In the genomic region with DNA sequence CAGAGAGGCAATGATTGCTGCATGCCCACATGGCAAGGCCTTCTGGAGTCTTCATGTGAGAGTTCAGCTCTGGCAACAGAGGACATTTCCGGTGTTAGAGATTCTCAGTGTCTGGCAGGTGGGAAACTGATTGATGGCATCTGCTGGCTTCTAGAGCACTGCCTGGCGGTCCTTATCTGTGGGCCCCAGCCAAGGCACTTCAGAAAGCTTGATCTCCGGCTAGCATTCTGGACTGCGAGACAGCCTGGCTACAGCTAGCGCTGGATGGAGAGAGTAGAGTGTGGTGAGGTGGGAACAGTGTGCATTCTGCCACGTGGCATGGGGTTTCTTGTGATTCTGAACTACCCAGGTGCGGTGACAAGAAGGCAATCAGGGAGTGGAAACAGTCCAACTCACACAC, we compare ENCODE assay signal across 1 cellular context.
TF ChIP-seq lines count a peak whose summit lies in the region.

No MANE protein-coding gene starts in this region.

TF ChIP-seq in K562, 482 proteins besides CTCF, POLR2A, EP300 and RAD21 (continued from another document and continues in another):
- TF ChIP-seq, protein P1, sequence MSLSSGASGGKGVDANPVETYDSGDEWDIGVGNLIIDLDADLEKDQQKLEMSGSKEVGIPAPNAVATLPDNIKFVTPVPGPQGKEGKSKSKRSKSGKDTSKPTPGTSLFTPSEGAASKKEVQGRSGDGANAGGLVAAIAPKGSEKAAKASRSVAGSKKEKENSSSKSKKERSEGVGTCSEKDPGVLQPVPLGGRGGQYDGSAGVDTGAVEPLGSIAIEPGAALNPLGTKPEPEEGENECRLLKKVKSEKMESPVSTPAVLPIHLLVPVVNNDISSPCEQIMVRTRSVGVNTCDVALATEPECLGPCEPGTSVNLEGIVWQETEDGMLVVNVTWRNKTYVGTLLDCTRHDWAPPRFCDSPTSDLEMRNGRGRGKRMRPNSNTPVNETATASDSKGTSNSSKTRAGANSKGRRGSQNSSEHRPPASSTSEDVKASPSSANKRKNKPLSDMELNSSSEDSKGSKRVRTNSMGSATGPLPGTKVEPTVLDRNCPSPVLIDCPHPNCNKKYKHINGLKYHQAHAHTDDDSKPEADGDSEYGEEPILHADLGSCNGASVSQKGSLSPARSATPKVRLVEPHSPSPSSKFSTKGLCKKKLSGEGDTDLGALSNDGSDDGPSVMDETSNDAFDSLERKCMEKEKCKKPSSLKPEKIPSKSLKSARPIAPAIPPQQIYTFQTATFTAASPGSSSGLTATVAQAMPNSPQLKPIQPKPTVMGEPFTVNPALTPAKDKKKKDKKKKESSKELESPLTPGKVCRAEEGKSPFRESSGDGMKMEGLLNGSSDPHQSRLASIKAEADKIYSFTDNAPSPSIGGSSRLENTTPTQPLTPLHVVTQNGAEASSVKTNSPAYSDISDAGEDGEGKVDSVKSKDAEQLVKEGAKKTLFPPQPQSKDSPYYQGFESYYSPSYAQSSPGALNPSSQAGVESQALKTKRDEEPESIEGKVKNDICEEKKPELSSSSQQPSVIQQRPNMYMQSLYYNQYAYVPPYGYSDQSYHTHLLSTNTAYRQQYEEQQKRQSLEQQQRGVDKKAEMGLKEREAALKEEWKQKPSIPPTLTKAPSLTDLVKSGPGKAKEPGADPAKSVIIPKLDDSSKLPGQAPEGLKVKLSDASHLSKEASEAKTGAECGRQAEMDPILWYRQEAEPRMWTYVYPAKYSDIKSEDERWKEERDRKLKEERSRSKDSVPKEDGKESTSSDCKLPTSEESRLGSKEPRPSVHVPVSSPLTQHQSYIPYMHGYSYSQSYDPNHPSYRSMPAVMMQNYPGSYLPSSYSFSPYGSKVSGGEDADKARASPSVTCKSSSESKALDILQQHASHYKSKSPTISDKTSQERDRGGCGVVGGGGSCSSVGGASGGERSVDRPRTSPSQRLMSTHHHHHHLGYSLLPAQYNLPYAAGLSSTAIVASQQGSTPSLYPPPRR (CRISPR knock-in tag; IDR thresholded peaks at IDR 0.05; ENCODE audit: borderline replicate concordance) = no peak
- TF ChIP-seq MXI1 (IDR thresholded peaks at IDR 0.05; ENCODE audit: low read depth, low read length) = no peak
- TF ChIP-seq NRF1 (conservative IDR thresholded peaks at IDR 0.05 in 1 of 2, IDR thresholded peaks at IDR 0.05 in 1 of 2) = no peak
- TF ChIP-seq, protein P2, sequence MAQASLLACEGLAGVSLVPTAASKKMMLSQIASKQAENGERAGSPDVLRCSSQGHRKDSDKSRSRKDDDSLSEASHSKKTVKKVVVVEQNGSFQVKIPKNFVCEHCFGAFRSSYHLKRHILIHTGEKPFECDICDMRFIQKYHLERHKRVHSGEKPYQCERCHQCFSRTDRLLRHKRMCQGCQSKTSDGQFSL (CRISPR knock-in tag; IDR thresholded peaks at IDR 0.05) = no peak
- TF ChIP-seq, protein P2 (tag; IDR thresholded peaks at IDR 0.05) = no peak
- TF ChIP-seq MCM2 (IDR thresholded peaks at IDR 0.05; ENCODE audit: low read depth) = no peak
- TF ChIP-seq, protein P3, sequence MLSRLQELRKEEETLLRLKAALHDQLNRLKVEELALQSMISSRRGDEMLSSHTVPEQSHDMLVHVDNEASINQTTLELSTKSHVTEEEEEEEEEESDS (CRISPR knock-in tag; IDR thresholded peaks at IDR 0.05) = no peak
- no peak for TF ChIP-seq NFRKB (IDR thresholded peaks at IDR 0.05; ENCODE audit: low read depth)
- no peak for TF ChIP-seq NCOA6 (IDR thresholded peaks at IDR 0.05)
- TF ChIP-seq HDAC2 (IDR thresholded peaks at IDR 0.05) = peak; percentile 62; the same call in 1 of the 2 replicates
- TF ChIP-seq, protein P4, sequence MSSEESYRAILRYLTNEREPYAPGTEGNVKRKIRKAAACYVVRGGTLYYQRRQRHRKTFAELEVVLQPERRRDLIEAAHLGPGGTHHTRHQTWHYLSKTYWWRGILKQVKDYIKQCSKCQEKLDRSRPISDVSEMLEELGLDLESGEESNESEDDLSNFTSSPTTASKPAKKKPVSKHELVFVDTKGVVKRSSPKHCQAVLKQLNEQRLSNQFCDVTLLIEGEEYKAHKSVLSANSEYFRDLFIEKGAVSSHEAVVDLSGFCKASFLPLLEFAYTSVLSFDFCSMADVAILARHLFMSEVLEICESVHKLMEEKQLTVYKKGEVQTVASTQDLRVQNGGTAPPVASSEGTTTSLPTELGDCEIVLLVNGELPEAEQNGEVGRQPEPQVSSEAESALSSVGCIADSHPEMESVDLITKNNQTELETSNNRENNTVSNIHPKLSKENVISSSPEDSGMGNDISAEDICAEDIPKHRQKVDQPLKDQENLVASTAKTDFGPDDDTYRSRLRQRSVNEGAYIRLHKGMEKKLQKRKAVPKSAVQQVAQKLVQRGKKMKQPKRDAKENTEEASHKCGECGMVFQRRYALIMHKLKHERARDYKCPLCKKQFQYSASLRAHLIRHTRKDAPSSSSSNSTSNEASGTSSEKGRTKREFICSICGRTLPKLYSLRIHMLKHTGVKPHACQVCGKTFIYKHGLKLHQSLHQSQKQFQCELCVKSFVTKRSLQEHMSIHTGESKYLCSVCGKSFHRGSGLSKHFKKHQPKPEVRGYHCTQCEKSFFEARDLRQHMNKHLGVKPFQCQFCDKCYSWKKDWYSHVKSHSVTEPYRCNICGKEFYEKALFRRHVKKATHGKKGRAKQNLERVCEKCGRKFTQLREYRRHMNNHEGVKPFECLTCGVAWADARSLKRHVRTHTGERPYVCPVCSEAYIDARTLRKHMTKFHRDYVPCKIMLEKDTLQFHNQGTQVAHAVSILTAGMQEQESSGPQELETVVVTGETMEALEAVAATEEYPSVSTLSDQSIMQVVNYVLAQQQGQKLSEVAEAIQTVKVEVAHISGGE (CRISPR knock-in tag; IDR thresholded peaks at IDR 0.05) = no peak
- no peak for TF ChIP-seq ASH1L (IDR thresholded peaks at IDR 0.05; ENCODE audit: borderline replicate concordance, low read depth, partially characterized antibody)
- no peak for TF ChIP-seq HDGF (IDR thresholded peaks at IDR 0.05)
- TF ChIP-seq, protein P5, sequence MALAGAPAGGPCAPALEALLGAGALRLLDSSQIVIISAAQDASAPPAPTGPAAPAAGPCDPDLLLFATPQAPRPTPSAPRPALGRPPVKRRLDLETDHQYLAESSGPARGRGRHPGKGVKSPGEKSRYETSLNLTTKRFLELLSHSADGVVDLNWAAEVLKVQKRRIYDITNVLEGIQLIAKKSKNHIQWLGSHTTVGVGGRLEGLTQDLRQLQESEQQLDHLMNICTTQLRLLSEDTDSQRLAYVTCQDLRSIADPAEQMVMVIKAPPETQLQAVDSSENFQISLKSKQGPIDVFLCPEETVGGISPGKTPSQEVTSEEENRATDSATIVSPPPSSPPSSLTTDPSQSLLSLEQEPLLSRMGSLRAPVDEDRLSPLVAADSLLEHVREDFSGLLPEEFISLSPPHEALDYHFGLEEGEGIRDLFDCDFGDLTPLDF (CRISPR knock-in tag; IDR thresholded peaks at IDR 0.05) = no peak
- no peak for TF ChIP-seq MTA1 (IDR thresholded peaks at IDR 0.05; ENCODE audit: borderline replicate concordance)
- no peak for TF ChIP-seq KLF13 (tag; IDR thresholded peaks at IDR 0.05; ENCODE audit: borderline replicate concordance, low read depth)
- no peak for TF ChIP-seq ZNF583 (CRISPR knock-in tag; IDR thresholded peaks at IDR 0.05)
- TF ChIP-seq FOS (IDR thresholded peaks at IDR 0.05; ENCODE audit: extremely low read depth, insufficient read length) = no peak
- TF ChIP-seq, protein P6, sequence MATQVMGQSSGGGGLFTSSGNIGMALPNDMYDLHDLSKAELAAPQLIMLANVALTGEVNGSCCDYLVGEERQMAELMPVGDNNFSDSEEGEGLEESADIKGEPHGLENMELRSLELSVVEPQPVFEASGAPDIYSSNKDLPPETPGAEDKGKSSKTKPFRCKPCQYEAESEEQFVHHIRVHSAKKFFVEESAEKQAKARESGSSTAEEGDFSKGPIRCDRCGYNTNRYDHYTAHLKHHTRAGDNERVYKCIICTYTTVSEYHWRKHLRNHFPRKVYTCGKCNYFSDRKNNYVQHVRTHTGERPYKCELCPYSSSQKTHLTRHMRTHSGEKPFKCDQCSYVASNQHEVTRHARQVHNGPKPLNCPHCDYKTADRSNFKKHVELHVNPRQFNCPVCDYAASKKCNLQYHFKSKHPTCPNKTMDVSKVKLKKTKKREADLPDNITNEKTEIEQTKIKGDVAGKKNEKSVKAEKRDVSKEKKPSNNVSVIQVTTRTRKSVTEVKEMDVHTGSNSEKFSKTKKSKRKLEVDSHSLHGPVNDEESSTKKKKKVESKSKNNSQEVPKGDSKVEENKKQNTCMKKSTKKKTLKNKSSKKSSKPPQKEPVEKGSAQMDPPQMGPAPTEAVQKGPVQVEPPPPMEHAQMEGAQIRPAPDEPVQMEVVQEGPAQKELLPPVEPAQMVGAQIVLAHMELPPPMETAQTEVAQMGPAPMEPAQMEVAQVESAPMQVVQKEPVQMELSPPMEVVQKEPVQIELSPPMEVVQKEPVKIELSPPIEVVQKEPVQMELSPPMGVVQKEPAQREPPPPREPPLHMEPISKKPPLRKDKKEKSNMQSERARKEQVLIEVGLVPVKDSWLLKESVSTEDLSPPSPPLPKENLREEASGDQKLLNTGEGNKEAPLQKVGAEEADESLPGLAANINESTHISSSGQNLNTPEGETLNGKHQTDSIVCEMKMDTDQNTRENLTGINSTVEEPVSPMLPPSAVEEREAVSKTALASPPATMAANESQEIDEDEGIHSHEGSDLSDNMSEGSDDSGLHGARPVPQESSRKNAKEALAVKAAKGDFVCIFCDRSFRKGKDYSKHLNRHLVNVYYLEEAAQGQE (CRISPR knock-in tag; IDR thresholded peaks at IDR 0.05; ENCODE audit: low read depth) = no peak
- TF ChIP-seq ADNP (tag; IDR thresholded peaks at IDR 0.05) = no peak
- TF ChIP-seq, protein P7, sequence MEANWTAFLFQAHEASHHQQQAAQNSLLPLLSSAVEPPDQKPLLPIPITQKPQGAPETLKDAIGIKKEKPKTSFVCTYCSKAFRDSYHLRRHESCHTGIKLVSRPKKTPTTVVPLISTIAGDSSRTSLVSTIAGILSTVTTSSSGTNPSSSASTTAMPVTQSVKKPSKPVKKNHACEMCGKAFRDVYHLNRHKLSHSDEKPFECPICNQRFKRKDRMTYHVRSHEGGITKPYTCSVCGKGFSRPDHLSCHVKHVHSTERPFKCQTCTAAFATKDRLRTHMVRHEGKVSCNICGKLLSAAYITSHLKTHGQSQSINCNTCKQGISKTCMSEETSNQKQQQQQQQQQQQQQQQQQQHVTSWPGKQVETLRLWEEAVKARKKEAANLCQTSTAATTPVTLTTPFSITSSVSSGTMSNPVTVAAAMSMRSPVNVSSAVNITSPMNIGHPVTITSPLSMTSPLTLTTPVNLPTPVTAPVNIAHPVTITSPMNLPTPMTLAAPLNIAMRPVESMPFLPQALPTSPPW (CRISPR knock-in tag; IDR thresholded peaks at IDR 0.05) = no peak
- no peak for TF ChIP-seq MAFF (IDR thresholded peaks at IDR 0.05; ENCODE audit: low read length)
- no peak for TF ChIP-seq MTF1 (CRISPR knock-in tag; IDR thresholded peaks at IDR 0.05; ENCODE audit: borderline replicate concordance)
- no peak for TF ChIP-seq ZNF134 (CRISPR knock-in tag; conservative IDR thresholded peaks at IDR 0.05)
- no peak for TF ChIP-seq BRD4 (IDR thresholded peaks at IDR 0.05)
- TF ChIP-seq, protein P8, sequence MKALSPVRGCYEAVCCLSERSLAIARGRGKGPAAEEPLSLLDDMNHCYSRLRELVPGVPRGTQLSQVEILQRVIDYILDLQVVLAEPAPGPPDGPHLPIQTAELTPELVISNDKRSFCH (CRISPR knock-in tag; IDR thresholded peaks at IDR 0.05) = no peak
- TF ChIP-seq, protein P8 (tag; IDR thresholded peaks at IDR 0.05) = no peak
- TF ChIP-seq, protein P9, sequence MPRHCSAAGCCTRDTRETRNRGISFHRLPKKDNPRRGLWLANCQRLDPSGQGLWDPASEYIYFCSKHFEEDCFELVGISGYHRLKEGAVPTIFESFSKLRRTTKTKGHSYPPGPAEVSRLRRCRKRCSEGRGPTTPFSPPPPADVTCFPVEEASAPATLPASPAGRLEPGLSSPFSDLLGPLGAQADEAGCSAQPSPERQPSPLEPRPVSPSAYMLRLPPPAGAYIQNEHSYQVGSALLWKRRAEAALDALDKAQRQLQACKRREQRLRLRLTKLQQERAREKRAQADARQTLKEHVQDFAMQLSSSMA (CRISPR knock-in tag; IDR thresholded peaks at IDR 0.05) = no peak
- TF ChIP-seq XRCC4 (IDR thresholded peaks at IDR 0.05; ENCODE audit: extremely low read depth, insufficient read depth, insufficient read length) = no peak
- TF ChIP-seq ZNF764 (CRISPR knock-in tag; IDR thresholded peaks at IDR 0.05; ENCODE audit: low read depth) = no peak
- TF ChIP-seq CXXC5 (CRISPR knock-in tag; IDR thresholded peaks at IDR 0.05) = peak; percentile 62
- TF ChIP-seq GTF2F1 (IDR thresholded peaks at IDR 0.05; ENCODE audit: low read depth, low read length) = no peak
- TF ChIP-seq POU5F1 (IDR thresholded peaks at IDR 0.05; ENCODE audit: borderline replicate concordance, low read depth, low read length, partially characterized antibody) = no peak
- TF ChIP-seq NBN (IDR thresholded peaks at IDR 0.05; ENCODE audit: low read depth) = 0 out of 2 replicates have a peak, but pooled peaks have one; percentile 32
- TF ChIP-seq ATF1 (CRISPR knock-in tag; IDR thresholded peaks at IDR 0.05) = no peak
- no peak for TF ChIP-seq ATF1 (tag; IDR thresholded peaks at IDR 0.05)
- TF ChIP-seq ZNF24 (IDR thresholded peaks at IDR 0.05) = no peak
- TF ChIP-seq ZKSCAN3 (CRISPR knock-in tag; IDR thresholded peaks at IDR 0.05) = no peak
- TF ChIP-seq GATAD2A (IDR thresholded peaks at IDR 0.05) = no peak
- no peak for TF ChIP-seq TCF7L2 (IDR thresholded peaks at IDR 0.05; ENCODE audit: low read depth, low read length)
- TF ChIP-seq, protein P10, sequence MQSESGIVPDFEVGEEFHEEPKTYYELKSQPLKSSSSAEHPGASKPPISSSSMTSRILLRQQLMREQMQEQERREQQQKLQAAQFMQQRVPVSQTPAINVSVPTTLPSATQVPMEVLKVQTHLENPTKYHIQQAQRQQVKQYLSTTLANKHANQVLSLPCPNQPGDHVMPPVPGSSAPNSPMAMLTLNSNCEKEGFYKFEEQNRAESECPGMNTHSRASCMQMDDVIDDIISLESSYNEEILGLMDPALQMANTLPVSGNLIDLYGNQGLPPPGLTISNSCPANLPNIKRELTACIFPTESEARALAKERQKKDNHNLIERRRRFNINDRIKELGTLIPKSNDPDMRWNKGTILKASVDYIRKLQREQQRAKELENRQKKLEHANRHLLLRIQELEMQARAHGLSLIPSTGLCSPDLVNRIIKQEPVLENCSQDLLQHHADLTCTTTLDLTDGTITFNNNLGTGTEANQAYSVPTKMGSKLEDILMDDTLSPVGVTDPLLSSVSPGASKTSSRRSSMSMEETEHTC (IDR thresholded peaks at IDR 0.05) = no peak
- no peak for TF ChIP-seq ZNF584 (CRISPR knock-in tag; IDR thresholded peaks at IDR 0.05; ENCODE audit: low read depth)
- TF ChIP-seq SREBF1 (IDR thresholded peaks at IDR 0.05; ENCODE audit: borderline replicate concordance, low read depth, low read length) = no peak
- no peak for TF ChIP-seq NCOA4 (IDR thresholded peaks at IDR 0.05; ENCODE audit: partially characterized antibody)
